Comparison of ENCODE assay signal across 13 cellular contexts in genomic region chr2:68091439-68092034, GRCh38.
"Had no signal": no experiment of that assay in that cellular context is flagged by ENCODE, and none has a peak within 500 bp of the region (broad histone marks: within the 10 kb centered on the region; RNA-seq: fewer than 3 reads in every experiment).

No MANE protein-coding gene starts in this region.

- H3K9me3 Mint-ChIP-seq: activated naive CD4-positive, alpha-beta T cell treated with anti-CD3 and anti-CD28 coated beads, Interleukin-2, amount 50 U/mL, for 24 hours; activated T-cell treated with anti-CD3 and anti-CD28 coated beads, Interleukin-2, amount 50 U/mL, for 72 hours; nephron progenitor cell had no signal

- H3K36me3 Mint-ChIP-seq: activated naive CD4-positive, alpha-beta T cell treated with anti-CD3 and anti-CD28 coated beads, Interleukin-2, amount 50 U/mL, for 24 hours had no signal

- H3K4me1 Mint-ChIP-seq: nephron progenitor cell had no signal

- H3K4me3 ChIP-seq: breast epithelium, hepatocyte, upper lobe of right lung had no signal

- H3K4me3 Mint-ChIP-seq: activated naive CD4-positive, alpha-beta T cell treated with anti-CD3 and anti-CD28 coated beads, Interleukin-2, amount 50 U/mL, for 24 hours; activated T-cell treated with anti-CD3 and anti-CD28 coated beads, Interleukin-2, amount 50 U/mL, for 72 hours; nephron progenitor cell had no signal

- DNase-seq: activated CD4-positive, CD25-positive, alpha-beta regulatory T cell treated with anti-CD3 and anti-CD28 coated beads, Interleukin-2, amount 50 U/mL, for 72 hours; activated effector memory CD4-positive, alpha-beta T cell treated with anti-CD3 and anti-CD28 coated beads, Interleukin-2, amount 50 U/mL, for 16 hours; activated T-cell treated with anti-CD3 and anti-CD28 coated beads, Interleukin-2, amount 50 U/mL, for 72 hours; cortex of kidney; foreskin fibroblast; nephron progenitor cell; nucleus accumbens; stimulated activated naive CD4-positive, alpha-beta T cell; upper lobe of right lung had no signal

- H3K27ac Mint-ChIP-seq: activated naive CD4-positive, alpha-beta T cell treated with anti-CD3 and anti-CD28 coated beads, Interleukin-2, amount 50 U/mL, for 24 hours; activated T-cell treated with anti-CD3 and anti-CD28 coated beads, Interleukin-2, amount 50 U/mL, for 72 hours; nephron progenitor cell; progenitor cell of endocrine pancreas had no signal

- ATAC-seq: activated T-cell treated with anti-CD3 and anti-CD28 coated beads, Interleukin-2, amount 50 U/mL, for 72 hours; upper lobe of right lung had no signal

- H3K27me3 Mint-ChIP-seq: activated naive CD4-positive, alpha-beta T cell treated with anti-CD3 and anti-CD28 coated beads, Interleukin-2, amount 50 U/mL, for 24 hours had no signal
